8 cellular contexts compared by ENCODE assay signal in the genomic region with DNA sequence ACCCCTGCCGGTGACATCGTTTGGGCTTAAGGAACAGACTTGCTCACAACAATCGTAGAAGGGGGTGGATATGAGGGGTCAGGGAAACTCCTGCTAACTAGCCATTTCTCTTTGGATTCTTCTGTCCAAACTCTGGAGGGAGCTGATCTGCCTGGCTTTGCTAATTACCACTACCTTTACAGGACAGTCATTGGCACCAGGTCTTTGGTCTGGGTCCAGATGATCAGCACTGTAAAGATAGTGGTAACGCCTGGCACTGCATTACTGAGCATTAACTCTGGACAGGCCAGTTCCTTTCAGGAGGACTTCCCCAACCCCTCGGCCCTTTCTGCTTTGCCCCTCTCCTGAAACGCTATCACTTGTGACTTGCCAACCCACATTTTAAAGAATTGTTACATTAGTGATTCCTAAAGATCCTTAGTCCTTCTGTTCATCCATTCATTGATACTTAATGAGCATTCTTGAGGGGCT.
DNase-seq lines count a peak whose midpoint lies in the region; ATAC-seq, FAIRE-seq and TF ChIP-seq lines count a peak whose summit lies in the region.

No MANE protein-coding gene starts in this region.

- no peaks in the 10 kb centered on the region for H3K27me3 ChIP-seq in Loucy (ENCODE audit: insufficient read depth, low read length, poor library complexity, severe bottlenecking)
- H3K27me3 ChIP-seq in mucosa of rectum (ENCODE audit: control insufficient read depth in 2 of 2, insufficient read depth in 2 of 2, low read length in 2 of 2) = no peaks in the 10 kb centered on the region

- no peak for DNase-seq in AG04449 (ENCODE audit: low read depth, low spot score)
- no peak for DNase-seq in coronary artery (ENCODE audit: low spot score)
- no peak for DNase-seq in globus pallidus (ENCODE audit: low spot score)
- no peak for DNase-seq in GM19239 (ENCODE audit: insufficient read length, low spot score)

- H3K9me3 ChIP-seq in Loucy (ENCODE audit: insufficient read depth, low read depth, low read length) = no peaks in the 10 kb centered on the region
- H3K9me3 ChIP-seq in mucosa of rectum (ENCODE audit: control insufficient read depth in 2 of 2, low read length in 2 of 2) = no peaks in the 10 kb centered on the region

- POLR2A ChIA-PET in AG04449 (lab: Yijun Ruan, JAX) = interaction anchor here (1.0 kb wide), 1 partner anchor 15 kb away, joined by 3 read pairs; no protein-coding TSS in a partner anchor

- H3K27ac ChIP-seq in coronary artery (peak overlapping the region; percentile 75 to 94), mucosa of rectum (ENCODE audit: low read depth in 2 of 2, low read length in 2 of 2) (peak overlapping the region; percentile 72 to 89)

- H3K4me1 ChIP-seq in Loucy (ENCODE audit: insufficient read depth, low read length, poor library complexity, severe bottlenecking) = peaks cover 31% of the 10 kb centered on the region
- peaks cover 13 to 36% of the 10 kb centered on the region in 2 donors for H3K4me1 ChIP-seq in mucosa of rectum (ENCODE audit: control insufficient read depth in 2 of 2, insufficient read depth in 2 of 2, low read length in 2 of 2)

- H2AFZ ChIP-seq in Loucy (ENCODE audit: low read length) = no peak overlapping the region

- H3K4me3 ChIP-seq in AG04449 (ENCODE audit: low read depth, low read length) = peak overlapping the region; percentile 91
- peak overlapping the region; percentile 94 for H3K4me3 ChIP-seq in Loucy (ENCODE audit: low read length, poor library complexity, severe bottlenecking)
- peak overlapping the region; percentile 91 for H3K4me3 ChIP-seq in coronary artery
- peak overlapping the region; percentile 88 to 98 for H3K4me3 ChIP-seq in mucosa of rectum (ENCODE audit: low read length in 2 of 2)

- peak overlapping the region; percentile 85 for H3K9ac ChIP-seq in Loucy (ENCODE audit: low read depth, low read length, poor library complexity, severe bottlenecking)
- H3K9ac ChIP-seq in mucosa of rectum (ENCODE audit: low read depth in 1 of 2, low read length in 2 of 2) = peak overlapping the region; percentile 71 to 96

- H4K20me1 ChIP-seq in Loucy (ENCODE audit: insufficient read depth, low read length, poor library complexity, severe bottlenecking) = peaks cover 25% of the 10 kb centered on the region

- peaks cover 29% of the 10 kb centered on the region for H3K79me2 ChIP-seq in Loucy (ENCODE audit: insufficient read depth, low read length)

- no peaks in the 10 kb centered on the region for H3K9me2 ChIP-seq in Loucy (replicated peaks; ENCODE audit: low read depth, low read length)

- no peaks in the 10 kb centered on the region for H3K36me3 ChIP-seq in Loucy (ENCODE audit: insufficient read depth, low read length)
- H3K36me3 ChIP-seq in mucosa of rectum (ENCODE audit: control insufficient read depth in 2 of 2, insufficient read depth in 2 of 2, low read length in 2 of 2) = peaks cover 3 to 12% of the 10 kb centered on the region in 2 donors

- TF ChIP-seq CTCF in AG04449 (IDR thresholded peaks at IDR 0.05; ENCODE audit: insufficient read depth, low read length, missing control alignments) = no peak
- TF ChIP-seq CTCF in Loucy (conservative IDR thresholded peaks at IDR 0.05; ENCODE audit: low read length) = no peak
- no peak for TF ChIP-seq CTCF in coronary artery (IDR thresholded peaks at IDR 0.05)

- no peak for FAIRE-seq in GM19239 (lab: Jason Lieb, UNC)

- H3K4me2 ChIP-seq in Loucy (ENCODE audit: low read depth, low read length, poor library complexity, severe bottlenecking) = peak overlapping the region; percentile 91

- no peak for ATAC-seq in HG03432 (IDR thresholded peaks at IDR 0.05; ENCODE audit: unreplicated experiment)
- no peak for ATAC-seq in activated CD4-positive, CD25-positive, alpha-beta regulatory T cell treated with anti-CD3 and anti-CD28 coated beads, Interleukin-2, amount 50 U/mL, for 24 hours

- no peaks in the 10 kb centered on the region for H3F3A ChIP-seq in Loucy (ENCODE audit: low read depth)

- CTCF ChIA-PET in AG04449 (lab: Yijun Ruan, JAX) = interaction anchor here (0.9 kb wide), 1 partner anchor 48 kb away, joined by 3 read pairs; no protein-coding TSS in a partner anchor
